7 cellular contexts compared by ENCODE assay signal in the genomic region with DNA sequence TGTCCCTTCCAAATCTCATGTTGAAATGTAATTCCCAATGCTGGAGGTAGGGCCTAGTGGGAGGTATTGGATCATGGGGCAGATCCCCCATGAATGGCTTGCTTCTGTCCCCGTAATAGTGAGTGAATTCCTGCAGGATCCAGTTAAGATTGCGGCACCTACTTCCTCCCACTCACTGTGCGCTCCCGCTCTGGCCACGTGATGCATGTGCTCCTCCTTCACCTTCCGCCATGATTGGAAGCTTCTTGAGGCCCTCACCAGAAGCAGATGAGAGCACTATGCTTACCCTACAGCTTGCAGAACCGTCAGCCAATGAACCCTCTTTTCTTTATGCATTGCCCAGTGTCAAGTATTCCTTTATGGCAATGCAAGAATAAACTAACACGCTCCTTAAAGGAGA.
"Had no signal": no experiment of that assay in that cellular context is flagged by ENCODE, and none has a peak within 500 bp of the region (broad histone marks: within the 10 kb centered on the region; RNA-seq: fewer than 3 reads in every experiment).

No MANE protein-coding gene starts in this region.

- H3K27ac ChIP-seq: HL-60 had no signal

- FAIRE-seq: HepG2, HTR-8/SVneo had no signal

- ATAC-seq: HepG2 had no signal

- H3K4me1 Mint-ChIP-seq: IgD-negative memory B cell had no signal

- H3K27me3 Mint-ChIP-seq: IgD-negative memory B cell had no signal

- H3K9me3 Mint-ChIP-seq: IgD-negative memory B cell had no signal

- H3K27ac Mint-ChIP-seq: IgD-negative memory B cell had no signal

- DNase-seq: IMR-90, KBM-7, KG1 had no signal

- H3K4me3 Mint-ChIP-seq: IgD-negative memory B cell had no signal
